11 cellular contexts compared by ENCODE assay signal in genomic region chr5:139181835-139182452, GRCh38. TPM values are rescaled to one million over a fixed set of nuclear protein-coding genes. Genes with fewer than 3 reads are reported as not detected.
DNase-seq lines count a peak whose midpoint lies in the region; ATAC-seq, FAIRE-seq and TF ChIP-seq lines count a peak whose summit lies in the region.
"Had no signal": no experiment of that assay in that cellular context is flagged by ENCODE, and none has a peak within 500 bp of the region (broad histone marks: within the 10 kb centered on the region; RNA-seq: fewer than 3 reads in every experiment).

No MANE protein-coding gene starts in this region.

- TF ChIP-seq CTCF in astrocyte (IDR thresholded peaks at IDR 0.05; ENCODE audit: insufficient read depth, low read depth, low read length): no peak
- no peak for TF ChIP-seq CTCF in keratinocyte (optimal IDR thresholded peaks at IDR 0.05 in 1 of 3, IDR thresholded peaks at IDR 0.05 in 1 of 3, conservative IDR thresholded peaks at IDR 0.05 in 1 of 3; ENCODE audit: extremely low read depth in 1 of 3, insufficient read depth in 2 of 3, low read length in 3 of 3)

- dilution Hi-C loops in keratinocyte (cut with MboI; ENCODE audit: extremely low pct_ligation_motif_present, low sequenced_read_pairs): no loop called here

- H3K9me3 ChIP-seq in astrocyte (ENCODE audit: insufficient read depth, low read depth, low read length): no peaks in the 10 kb centered on the region
- H3K9me3 ChIP-seq in keratinocyte (ENCODE audit: control insufficient read depth, low read depth, low read length): no peaks in the 10 kb centered on the region

- H2AFZ ChIP-seq in astrocyte (ENCODE audit: low read depth, low read length) (no peak overlapping the region), keratinocyte (ENCODE audit: control insufficient read depth, low read length) (no peak overlapping the region)

- peaks cover 6% of the 10 kb centered on the region for H3K9me1 ChIP-seq in keratinocyte (ENCODE audit: control insufficient read depth, extremely low read depth, insufficient read depth, low read length)

- H3K27me3 Mint-ChIP-seq in stimulated activated naive CD8-positive, alpha-beta T cell treated with anti-CD3 and anti-CD28 coated beads, Interleukin-15, Interleukin-2, amounts not matched to agents 100 ng/mL and 50 ng/mL, for 24 hours: no peaks in the 10 kb centered on the region
- no peaks in the 10 kb centered on the region for H3K27me3 Mint-ChIP-seq in stimulated activated naive CD8-positive, alpha-beta T cell treated with anti-CD3 and anti-CD28 coated beads, Interleukin-15, amount 100 ng/mL, for 72 hours
- no peaks in the 10 kb centered on the region for H3K27me3 Mint-ChIP-seq in astrocyte (ENCODE audit: low read depth, unreplicated experiment)
- H3K27me3 Mint-ChIP-seq: CD4-positive, alpha-beta T cell had no signal

- no peak for ATAC-seq in stimulated activated naive CD8-positive, alpha-beta T cell treated with anti-CD3 and anti-CD28 coated beads, Interleukin-15, amount 100 ng/mL, for 72 hours
- no peak for ATAC-seq in HG02840 (IDR thresholded peaks at IDR 0.05; ENCODE audit: low FRiP score, unreplicated experiment)
- no peak for ATAC-seq in HG03196 (IDR thresholded peaks at IDR 0.05; ENCODE audit: unreplicated experiment)

- H3K27ac Mint-ChIP-seq in stimulated activated naive CD8-positive, alpha-beta T cell treated with anti-CD3 and anti-CD28 coated beads, Interleukin-15, Interleukin-2, amounts not matched to agents 100 ng/mL and 50 ng/mL, for 24 hours: peak overlapping the region; percentile 37
- H3K27ac Mint-ChIP-seq in stimulated activated naive CD8-positive, alpha-beta T cell treated with anti-CD3 and anti-CD28 coated beads, Interleukin-15, amount 100 ng/mL, for 72 hours: no peak overlapping the region
- no peak overlapping the region for H3K27ac Mint-ChIP-seq in astrocyte (ENCODE audit: unreplicated experiment)
- H3K27ac Mint-ChIP-seq: activated T-helper 1 cell treated with anti-CD3 and anti-CD28 coated beads, Interleukin-12 subunit alpha, Interleukin-12 subunit beta, Interleukin-2, Interleukin-4 antibody, amounts not matched to agents 30 ng/mL and 10 ng/mL and 1 ng/mL, durations not matched to agents 14 hours and 24 hours and 36 hours; CD4-positive, alpha-beta T cell had no signal

- no peak for DNase-seq in stimulated activated naive CD8-positive, alpha-beta T cell treated with anti-CD3 and anti-CD28 coated beads, Interleukin-15, amount 100 ng/mL, for 72 hours
- DNase-seq in astrocyte (ENCODE audit: low read depth) (peak; percentile 61), keratinocyte (ENCODE audit: low read depth, low spot score) (peak; percentile 9), NCI-H146 treated with DMSO at 0.1 percent for 48 hours (lab: John Stamatoyannopoulos, UW; ENCODE audit: unreplicated experiment) (no peak)
- no peak for DNase-seq in stimulated activated naive CD4-positive, alpha-beta T cell (lab: John Stamatoyannopoulos, UW)
- DNase-seq: CD4-positive, alpha-beta T cell; NCI-H2029 treated with DMSO at 0.1 percent for 48 hours had no signal

- FAIRE-seq in astrocyte (lab: Jason Lieb, UNC) (no peak), keratinocyte (lab: Jason Lieb, UNC) (peak; percentile 59)

- H3K27me3 ChIP-seq in astrocyte (ENCODE audit: insufficient read depth, low read length): no peaks in the 10 kb centered on the region
- H3K27me3 ChIP-seq in keratinocyte (ENCODE audit: control insufficient read depth, extremely low read depth, insufficient read depth, low read length): no peaks in the 10 kb centered on the region

- H3K79me2 ChIP-seq in astrocyte (ENCODE audit: insufficient read depth, low read length): peaks cover 42% of the 10 kb centered on the region
- H3K79me2 ChIP-seq in keratinocyte (ENCODE audit: control insufficient read depth, insufficient read depth, low read length): peaks cover 32% of the 10 kb centered on the region

- H3K4me2 ChIP-seq in astrocyte (ENCODE audit: low read length): peak overlapping the region; percentile 38
- peak overlapping the region; percentile 33 for H3K4me2 ChIP-seq in keratinocyte (ENCODE audit: control insufficient read depth, extremely low read depth, insufficient read depth, low read depth, low read length)

- no peaks in the 10 kb centered on the region for H3K9me3 Mint-ChIP-seq in stimulated activated naive CD8-positive, alpha-beta T cell treated with anti-CD3 and anti-CD28 coated beads, Interleukin-15, Interleukin-2, amounts not matched to agents 100 ng/mL and 50 ng/mL, for 24 hours
- no peaks in the 10 kb centered on the region for H3K9me3 Mint-ChIP-seq in stimulated activated naive CD8-positive, alpha-beta T cell treated with anti-CD3 and anti-CD28 coated beads, Interleukin-15, amount 100 ng/mL, for 72 hours
- no peaks in the 10 kb centered on the region for H3K9me3 Mint-ChIP-seq in astrocyte (ENCODE audit: unreplicated experiment)
- H3K9me3 Mint-ChIP-seq: activated T-helper 1 cell treated with anti-CD3 and anti-CD28 coated beads, Interleukin-12 subunit alpha, Interleukin-12 subunit beta, Interleukin-2, Interleukin-4 antibody, amounts not matched to agents 30 ng/mL and 10 ng/mL and 1 ng/mL, durations not matched to agents 14 hours and 24 hours and 36 hours; CD4-positive, alpha-beta T cell had no signal

- no peaks in the 10 kb centered on the region for H3K36me3 ChIP-seq in astrocyte (ENCODE audit: insufficient read depth, low read length)
- no peaks in the 10 kb centered on the region for H3K36me3 ChIP-seq in keratinocyte (ENCODE audit: control insufficient read depth in 2 of 2, extremely low read depth in 1 of 2, insufficient read depth in 2 of 2, low read length in 2 of 2)

- H3K9ac ChIP-seq in astrocyte (ENCODE audit: low read length) (no peak overlapping the region), keratinocyte (ENCODE audit: control insufficient read depth, extremely low read depth, insufficient read depth, low read length) (no peak overlapping the region)

- H3K4me3 ChIP-seq in astrocyte (ENCODE audit: insufficient read depth, low read depth, low read length) (no peak overlapping the region), keratinocyte (ENCODE audit: control insufficient read depth in 2 of 3, extremely low read depth in 1 of 3, insufficient read depth in 2 of 3, low read depth in 1 of 3, low read length in 3 of 3) (no peak overlapping the region)

- H3K36me3 Mint-ChIP-seq in stimulated activated naive CD8-positive, alpha-beta T cell treated with anti-CD3 and anti-CD28 coated beads, Interleukin-15, Interleukin-2, amounts not matched to agents 100 ng/mL and 50 ng/mL, for 24 hours (ENCODE audit: low read depth): peaks cover 6% of the 10 kb centered on the region
- H3K36me3 Mint-ChIP-seq in astrocyte (ENCODE audit: low read depth, unreplicated experiment): peaks cover 4% of the 10 kb centered on the region

- H4K20me1 ChIP-seq in astrocyte (ENCODE audit: insufficient read depth, low read length): peaks cover 77% of the 10 kb centered on the region
- H4K20me1 ChIP-seq in keratinocyte (ENCODE audit: control insufficient read depth, extremely low read depth, insufficient read depth, low read length): no peaks in the 10 kb centered on the region

- H3K4me3 Mint-ChIP-seq in stimulated activated naive CD8-positive, alpha-beta T cell treated with anti-CD3 and anti-CD28 coated beads, Interleukin-15, Interleukin-2, amounts not matched to agents 100 ng/mL and 50 ng/mL, for 24 hours: no peak overlapping the region
- H3K4me3 Mint-ChIP-seq in stimulated activated naive CD8-positive, alpha-beta T cell treated with anti-CD3 and anti-CD28 coated beads, Interleukin-15, amount 100 ng/mL, for 72 hours: no peak overlapping the region
- no peak overlapping the region for H3K4me3 Mint-ChIP-seq in astrocyte (ENCODE audit: unreplicated experiment)
- H3K4me3 Mint-ChIP-seq: activated T-helper 1 cell treated with anti-CD3 and anti-CD28 coated beads, Interleukin-12 subunit alpha, Interleukin-12 subunit beta, Interleukin-2, Interleukin-4 antibody, amounts not matched to agents 30 ng/mL and 10 ng/mL and 1 ng/mL, durations not matched to agents 14 hours and 24 hours and 36 hours; CD4-positive, alpha-beta T cell had no signal

- H3K4me1 Mint-ChIP-seq in stimulated activated naive CD8-positive, alpha-beta T cell treated with anti-CD3 and anti-CD28 coated beads, Interleukin-15, Interleukin-2, amounts not matched to agents 100 ng/mL and 50 ng/mL, for 24 hours (ENCODE audit: low read depth): peaks cover 36% of the 10 kb centered on the region
- H3K4me1 Mint-ChIP-seq in stimulated activated naive CD8-positive, alpha-beta T cell treated with anti-CD3 and anti-CD28 coated beads, Interleukin-15, amount 100 ng/mL, for 72 hours: peaks cover 43% of the 10 kb centered on the region
- peaks cover 42% of the 10 kb centered on the region for H3K4me1 Mint-ChIP-seq in astrocyte (ENCODE audit: low read depth, unreplicated experiment)

- H3K4me1 ChIP-seq in astrocyte (ENCODE audit: insufficient read depth, low read length) (peaks cover 13% of the 10 kb centered on the region), keratinocyte (ENCODE audit: control insufficient read depth, extremely low read depth, insufficient read depth, low read length) (peaks cover 37% of the 10 kb centered on the region)

- H3K27ac ChIP-seq in astrocyte (ENCODE audit: low read depth, low read length) (no peak overlapping the region), keratinocyte (ENCODE audit: control insufficient read depth, insufficient read depth, low read length) (no peak overlapping the region)

RNA-seq across cellular contexts. Expression of gene SIL1, which starts 16.2 kb away (rescaled TPM):
- 41.6 and 57.6 TPM in 2 replicates for total RNA-seq in astrocyte
- polyA plus RNA-seq in keratinocyte: 39.9 to 48.2 TPM (median 45.4 TPM) in 3 replicates
- polyA plus RNA-seq in keratinocyte (2011; ENCODE audit: low read depth): 47.5 TPM
- 35.8 and 40.3 TPM in 2 replicates for polyA plus RNA-seq in keratinocyte (2011; cell fraction: cytosol; rRNA removed)
- 64.6 and 71.5 TPM in 2 replicates for polyA plus RNA-seq in keratinocyte (2011; cell fraction: nucleus; rRNA removed)
- polyA plus RNA-seq in keratinocyte (2012; ENCODE audit: low replicate concordance): 35.5 and 42.8 TPM in 2 replicates
- 24.4 to 42.5 TPM (median 40.2 TPM) in 3 replicates for polyA minus RNA-seq in keratinocyte
- 59.3 TPM for polyA minus RNA-seq in keratinocyte (2011; cell fraction: cytosol; rRNA and poly(A)+ RNA removed)
- polyA minus RNA-seq in keratinocyte (2011; cell fraction: nucleus; rRNA and poly(A)+ RNA removed): 41.0 and 50.5 TPM in 2 replicates

Comparison
In these comparisons a context has a peak if more than half of its experiments do, and no peak if none do; other contexts are left out.
1. DNase-seq: peak in astrocyte (single experiment) and keratinocyte (single experiment); none in stimulated activated naive CD8-positive, alpha-beta T cell treated with anti-CD3 and anti-CD28 coated beads, Interleukin-15, amount 100 ng/mL, for 72 hours (0 of 2), stimulated activated naive CD4-positive, alpha-beta T cell (0 of 6) and NCI-H146 treated with DMSO at 0.1 percent for 48 hours (single experiment).